ENCODE assay signal across 1 cellular context in genomic region chr1:40309374-40310128, GRCh38.
A peak's percentile ranks its signal among the peaks of the same experiment; 100 is the strongest.
TF ChIP-seq lines count a peak whose summit lies in the region.

No MANE protein-coding gene starts in this region.

TF ChIP-seq in HepG2, 621 proteins besides CTCF, POLR2A, EP300 and RAD21:
- 0 out of 2 replicates have a peak, but pooled peaks have one; percentile 9 for TF ChIP-seq FOXA1 (IDR thresholded peaks at IDR 0.05)
- TF ChIP-seq FOXA1 (CRISPR knock-in tag; IDR thresholded peaks at IDR 0.05): no peak
- no peak for TF ChIP-seq ZBTB7B (CRISPR knock-in tag; IDR thresholded peaks at IDR 0.05)
- no peak for TF ChIP-seq IRF1 (CRISPR knock-in tag; IDR thresholded peaks at IDR 0.05; ENCODE audit: low read depth)
- TF ChIP-seq SOX6 (IDR thresholded peaks at IDR 0.05): no peak
- TF ChIP-seq SOX6 (CRISPR knock-in tag; IDR thresholded peaks at IDR 0.05): no peak
- no peak for TF ChIP-seq CEBPZ (IDR thresholded peaks at IDR 0.05; ENCODE audit: low read length)
- TF ChIP-seq ZNF772 (CRISPR knock-in tag; IDR thresholded peaks at IDR 0.05): no peak
- TF ChIP-seq DMAP1 (CRISPR knock-in tag; IDR thresholded peaks at IDR 0.05): no peak
- TF ChIP-seq KAT2B (IDR thresholded peaks at IDR 0.05; ENCODE audit: borderline replicate concordance, low read depth, low read length): no peak
- 0 out of 2 replicates have a peak, but pooled peaks have one; percentile 59 for TF ChIP-seq IKZF1 (IDR thresholded peaks at IDR 0.05)
- no peak for TF ChIP-seq ZNF770 (CRISPR knock-in tag; IDR thresholded peaks at IDR 0.05)
- TF ChIP-seq NBN (conservative IDR thresholded peaks at IDR 0.05): 0 out of 2 replicates have a peak, but pooled peaks have one; percentile 36
- no peak for TF ChIP-seq NONO (IDR thresholded peaks at IDR 0.05)
- no peak for TF ChIP-seq NONO (CRISPR knock-in tag; conservative IDR thresholded peaks at IDR 0.05)
- 0 out of 2 replicates have a peak, but pooled peaks have one; percentile 22 for TF ChIP-seq RAD51 (IDR thresholded peaks at IDR 0.05; ENCODE audit: borderline replicate concordance)
- TF ChIP-seq ZNF883 (CRISPR knock-in tag; IDR thresholded peaks at IDR 0.05; ENCODE audit: not compliant biosample characterization): no peak
